27 cellular contexts compared by ENCODE assay signal in genomic region chr12:31474751-31475150, GRCh38.
"Had no signal": no experiment of that assay in that cellular context is flagged by ENCODE, and none has a peak within 500 bp of the region (broad histone marks: within the 10 kb centered on the region; RNA-seq: fewer than 3 reads in every experiment).

No MANE protein-coding gene starts in this region.

- H3K4me3 ChIP-seq: ascending aorta, heart left ventricle, left lung, mucosa of descending colon, skin epidermis, vagina had no signal

- H3K36me3 ChIP-seq: left lung, vagina had no signal

- H3K9me3 ChIP-seq: ascending aorta, heart left ventricle, left lung, mucosa of descending colon, vagina had no signal

- H3K27ac Mint-ChIP-seq: activated naive CD4-positive, alpha-beta T cell treated with anti-CD3 and anti-CD28 coated beads for 36 hours; activated naive CD8-positive, alpha-beta T cell treated with anti-CD3 and anti-CD28 coated beads for 36 hours; nephron; progenitor cell of endocrine pancreas; stimulated activated effector memory CD8-positive, alpha-beta T cell treated with anti-CD3 and anti-CD28 coated beads, Interleukin-12 subunit alpha, Interleukin-12 subunit beta, amount 100 ng/mL, for 72 hours; stimulated activated naive CD8-positive, alpha-beta T cell treated with anti-CD3 and anti-CD28 coated beads, Interleukin-15, Interleukin-2, amounts not matched to agents 100 ng/mL and 50 ng/mL, for 24 hours; type B pancreatic cell had no signal

- H3K4me3 Mint-ChIP-seq: activated naive CD4-positive, alpha-beta T cell treated with anti-CD3 and anti-CD28 coated beads for 36 hours; activated naive CD8-positive, alpha-beta T cell treated with anti-CD3 and anti-CD28 coated beads for 36 hours; brain; endodermal cell; nephron; stimulated activated effector memory CD8-positive, alpha-beta T cell treated with anti-CD3 and anti-CD28 coated beads, Interleukin-12 subunit alpha, Interleukin-12 subunit beta, amount 100 ng/mL, for 72 hours; stimulated activated naive CD8-positive, alpha-beta T cell treated with anti-CD3 and anti-CD28 coated beads, Interleukin-15, Interleukin-2, amounts not matched to agents 100 ng/mL and 50 ng/mL, for 24 hours; type B pancreatic cell had no signal

- H3K4me1 ChIP-seq: ascending aorta, left lung had no signal

- H3K36me3 Mint-ChIP-seq: activated naive CD8-positive, alpha-beta T cell treated with anti-CD3 and anti-CD28 coated beads for 36 hours; stimulated activated effector memory CD8-positive, alpha-beta T cell treated with anti-CD3 and anti-CD28 coated beads, Interleukin-12 subunit alpha, Interleukin-12 subunit beta, amount 100 ng/mL, for 72 hours had no signal

- DNase-seq: activated CD4-positive, alpha-beta T cell treated with anti-CD3 and anti-CD28 coated beads for 4 hours; activated CD4-positive, alpha-beta T cell treated with anti-CD3 and anti-CD28 coated beads, Interleukin-2, amount 50 U/mL, for 48 hours; activated CD8-positive, alpha-beta memory T cell treated with anti-CD3 and anti-CD28 coated beads for 24 hours; activated effector memory CD4-positive, alpha-beta T cell treated with anti-CD3 and anti-CD28 coated beads, Interleukin-2, amount 50 U/mL, for 16 hours; activated naive CD4-positive, alpha-beta T cell treated with anti-CD3 and anti-CD28 coated beads for 36 hours; activated naive CD8-positive, alpha-beta T cell treated with anti-CD3 and anti-CD28 coated beads for 36 hours; cortex of kidney; endodermal cell; foreskin fibroblast; heart left ventricle; kidney glomerular epithelial cell; left lung; mucosa of descending colon; stimulated activated CD4-positive, alpha-beta T cell treated with anti-CD3 and anti-CD28 coated beads, Interleukin-4, amount 100 ng/mL, for 24 hours; T-helper 1 cell had no signal

- H3K27me3 ChIP-seq: ascending aorta, heart left ventricle, left lung, vagina had no signal

- H3K4me1 Mint-ChIP-seq: activated naive CD8-positive, alpha-beta T cell treated with anti-CD3 and anti-CD28 coated beads for 36 hours; stimulated activated effector memory CD8-positive, alpha-beta T cell treated with anti-CD3 and anti-CD28 coated beads, Interleukin-12 subunit alpha, Interleukin-12 subunit beta, amount 100 ng/mL, for 72 hours had no signal

- H3K27ac ChIP-seq: ascending aorta, heart left ventricle, left lung, skin epidermis, vagina, VCaP had no signal

- H3K27me3 Mint-ChIP-seq: brain; progenitor cell of endocrine pancreas; stimulated activated naive CD8-positive, alpha-beta T cell treated with anti-CD3 and anti-CD28 coated beads, Interleukin-15, Interleukin-2, amounts not matched to agents 100 ng/mL and 50 ng/mL, for 24 hours; type B pancreatic cell had no signal

- H3K9me3 Mint-ChIP-seq: activated naive CD4-positive, alpha-beta T cell treated with anti-CD3 and anti-CD28 coated beads for 36 hours; activated naive CD8-positive, alpha-beta T cell treated with anti-CD3 and anti-CD28 coated beads for 36 hours; brain; endodermal cell; nephron; stimulated activated effector memory CD8-positive, alpha-beta T cell treated with anti-CD3 and anti-CD28 coated beads, Interleukin-12 subunit alpha, Interleukin-12 subunit beta, amount 100 ng/mL, for 72 hours; stimulated activated naive CD8-positive, alpha-beta T cell treated with anti-CD3 and anti-CD28 coated beads, Interleukin-15, Interleukin-2, amounts not matched to agents 100 ng/mL and 50 ng/mL, for 24 hours; type B pancreatic cell had no signal

- ATAC-seq: esophagus mucosa; heart left ventricle; left lung; mucosa of descending colon; sciatic nerve; stimulated activated effector memory CD8-positive, alpha-beta T cell treated with anti-CD3 and anti-CD28 coated beads, Interleukin-12 subunit alpha, Interleukin-12 subunit beta, amount 100 ng/mL, for 72 hours had no signal
